ENCODE assay signal across 32 cellular contexts in genomic region chr5:27313549-27313948, GRCh38.
"Had no signal": no experiment of that assay in that cellular context is flagged by ENCODE, and none has a peak within 500 bp of the region (broad histone marks: within the 10 kb centered on the region; RNA-seq: fewer than 3 reads in every experiment).

No MANE protein-coding gene starts in this region.

- ATAC-seq: natural killer cell; psoas muscle; stimulated activated effector memory CD8-positive, alpha-beta T cell treated with anti-CD3 and anti-CD28 coated beads, Interleukin-12 subunit alpha, Interleukin-12 subunit beta, amount 100 ng/mL, for 72 hours; stimulated activated naive CD8-positive, alpha-beta T cell treated with anti-CD3 and anti-CD28 coated beads, Interleukin-15, amount 100 ng/mL, for 72 hours; WTC11 had no signal

- H3K36me3 ChIP-seq: ascending aorta, brain microvascular endothelial cell, left ventricle myocardium inferior, neural progenitor cell, sigmoid colon, thyroid gland, upper lobe of left lung had no signal

- H2AFZ ChIP-seq: neural progenitor cell, parathyroid adenoma had no signal

- H3K27me3 ChIP-seq: ascending aorta, brain microvascular endothelial cell, neural progenitor cell, sigmoid colon, thyroid gland, upper lobe of left lung had no signal

- H3K9ac ChIP-seq: neural progenitor cell, parathyroid adenoma had no signal

- H3K4me2 ChIP-seq: neural progenitor cell had no signal

- H3K27me3 Mint-ChIP-seq: activated CD4-positive, alpha-beta memory T cell treated with anti-CD3 and anti-CD28 coated beads, Interleukin-2, amount 10 ng/mL, durations not matched to agents 7 days and 5 days; activated CD4-positive, alpha-beta T cell treated with anti-CD3 and anti-CD28 coated beads, Interleukin-2, amount 10 ng/mL, durations not matched to agents 7 days and 5 days; activated naive CD4-positive, alpha-beta T cell treated with anti-CD3 and anti-CD28 coated beads, Interleukin-2, amount 10 ng/mL, durations not matched to agents 7 days and 5 days; activated naive CD8-positive, alpha-beta T cell treated with anti-CD3 and anti-CD28 coated beads, Interleukin-2, amount 10 ng/mL, durations not matched to agents 7 days and 5 days; activated T-cell treated with anti-CD3 and anti-CD28 coated beads, Interleukin-2, amount 50 U/mL, for 24 hours; stimulated activated naive CD8-positive, alpha-beta T cell treated with anti-CD3 and anti-CD28 coated beads, Interleukin-15, amount 100 ng/mL, for 72 hours had no signal

- H3K4me1 Mint-ChIP-seq: activated CD4-positive, alpha-beta memory T cell treated with anti-CD3 and anti-CD28 coated beads, Interleukin-2, amount 10 ng/mL, durations not matched to agents 7 days and 5 days; activated CD4-positive, alpha-beta T cell treated with anti-CD3 and anti-CD28 coated beads, Interleukin-2, amount 10 ng/mL, durations not matched to agents 7 days and 5 days; activated naive CD4-positive, alpha-beta T cell treated with anti-CD3 and anti-CD28 coated beads, Interleukin-2, amount 10 ng/mL, durations not matched to agents 7 days and 5 days; activated naive CD8-positive, alpha-beta T cell treated with anti-CD3 and anti-CD28 coated beads, Interleukin-2, amount 10 ng/mL, durations not matched to agents 7 days and 5 days; natural killer cell; stimulated activated effector memory CD8-positive, alpha-beta T cell treated with anti-CD3 and anti-CD28 coated beads, Interleukin-12 subunit alpha, Interleukin-12 subunit beta, amount 100 ng/mL, for 72 hours; stimulated activated naive CD8-positive, alpha-beta T cell treated with anti-CD3 and anti-CD28 coated beads, Interleukin-15, amount 100 ng/mL, for 72 hours had no signal

- H3K4me3 ChIP-seq: ascending aorta, coronary artery, left ventricle myocardium inferior, lung, neural progenitor cell, psoas muscle, sigmoid colon, thyroid gland, upper lobe of left lung had no signal

- FAIRE-seq: endothelial cell of umbilical vein, islet of Langerhans, small intestine had no signal

- H3K4me3 Mint-ChIP-seq: activated CD4-positive, alpha-beta memory T cell treated with anti-CD3 and anti-CD28 coated beads, Interleukin-2, amount 10 ng/mL, durations not matched to agents 7 days and 5 days; activated CD4-positive, alpha-beta T cell treated with anti-CD3 and anti-CD28 coated beads, Interleukin-2, amount 10 ng/mL, durations not matched to agents 7 days and 5 days; activated naive CD4-positive, alpha-beta T cell treated with anti-CD3 and anti-CD28 coated beads, Interleukin-2, amount 10 ng/mL, durations not matched to agents 7 days and 5 days; activated naive CD8-positive, alpha-beta T cell treated with anti-CD3 and anti-CD28 coated beads, Interleukin-2, amount 10 ng/mL, durations not matched to agents 7 days and 5 days; activated T-cell treated with anti-CD3 and anti-CD28 coated beads, Interleukin-2, amount 50 U/mL, for 24 hours; natural killer cell; neural progenitor cell; stimulated activated effector memory CD8-positive, alpha-beta T cell treated with anti-CD3 and anti-CD28 coated beads, Interleukin-12 subunit alpha, Interleukin-12 subunit beta, amount 100 ng/mL, for 72 hours; stimulated activated naive CD8-positive, alpha-beta T cell treated with anti-CD3 and anti-CD28 coated beads, Interleukin-15, amount 100 ng/mL, for 72 hours; WTC11 had no signal

- H3K9me3 Mint-ChIP-seq: neural progenitor cell had no signal

- H3K27ac Mint-ChIP-seq: activated CD4-positive, alpha-beta memory T cell treated with anti-CD3 and anti-CD28 coated beads, Interleukin-2, amount 10 ng/mL, durations not matched to agents 7 days and 5 days; activated CD4-positive, alpha-beta T cell treated with anti-CD3 and anti-CD28 coated beads, Interleukin-2, amount 10 ng/mL, durations not matched to agents 7 days and 5 days; activated naive CD4-positive, alpha-beta T cell treated with anti-CD3 and anti-CD28 coated beads, Interleukin-2, amount 10 ng/mL, durations not matched to agents 7 days and 5 days; activated naive CD8-positive, alpha-beta T cell treated with anti-CD3 and anti-CD28 coated beads, Interleukin-2, amount 10 ng/mL, durations not matched to agents 7 days and 5 days; activated T-cell treated with anti-CD3 and anti-CD28 coated beads, Interleukin-2, amount 50 U/mL, for 24 hours; natural killer cell; neural progenitor cell; stimulated activated effector memory CD8-positive, alpha-beta T cell treated with anti-CD3 and anti-CD28 coated beads, Interleukin-12 subunit alpha, Interleukin-12 subunit beta, amount 100 ng/mL, for 72 hours; stimulated activated naive CD8-positive, alpha-beta T cell treated with anti-CD3 and anti-CD28 coated beads, Interleukin-15, amount 100 ng/mL, for 72 hours; WTC11 had no signal

- H3K9me3 ChIP-seq: ascending aorta, left ventricle myocardium inferior, psoas muscle, sigmoid colon, thyroid gland, upper lobe of left lung had no signal

- DNase-seq: activated CD4-positive, alpha-beta memory T cell treated with anti-CD3 and anti-CD28 coated beads, Interleukin-2, amount 10 ng/mL, durations not matched to agents 7 days and 5 days; activated CD4-positive, alpha-beta T cell treated with anti-CD3 and anti-CD28 coated beads for 1 hour; activated CD4-positive, alpha-beta T cell treated with anti-CD3 and anti-CD28 coated beads, Interleukin-2, amount 10 ng/mL, durations not matched to agents 7 days and 5 days; activated CD8-positive, alpha-beta memory T cell treated with anti-CD3 and anti-CD28 coated beads, Interleukin-2, amount 50 U/mL, for 48 hours; activated gamma-delta T cell; activated naive CD4-positive, alpha-beta T cell treated with anti-CD3 and anti-CD28 coated beads, Interleukin-2, amount 10 ng/mL, durations not matched to agents 7 days and 5 days; activated naive CD8-positive, alpha-beta T cell treated with anti-CD3 and anti-CD28 coated beads, Interleukin-2, amount 10 ng/mL, durations not matched to agents 7 days and 5 days; activated T-cell treated with anti-CD3 and anti-CD28 coated beads, Interleukin-2, amount 50 U/mL, for 24 hours; brain microvascular endothelial cell; foreskin fibroblast; left ventricle myocardium inferior; mesendoderm; natural killer cell; occipital lobe; psoas muscle; sigmoid colon; small intestine; stimulated activated CD4-positive, alpha-beta T cell treated with anti-CD3 and anti-CD28 coated beads, Interleukin-4, amount 100 ng/mL, for 24 hours; stimulated activated naive CD8-positive, alpha-beta T cell treated with anti-CD3 and anti-CD28 coated beads, Interleukin-15, amount 100 ng/mL, for 72 hours; substantia nigra; T1000; thyroid gland; upper lobe of left lung had no signal

- H3K4me1 ChIP-seq: ascending aorta, left ventricle myocardium inferior, parathyroid adenoma, psoas muscle, sigmoid colon, thyroid gland, upper lobe of left lung had no signal

- H3K36me3 Mint-ChIP-seq: activated naive CD4-positive, alpha-beta T cell treated with anti-CD3 and anti-CD28 coated beads, Interleukin-2, amount 10 ng/mL, durations not matched to agents 7 days and 5 days; activated naive CD8-positive, alpha-beta T cell treated with anti-CD3 and anti-CD28 coated beads, Interleukin-2, amount 10 ng/mL, durations not matched to agents 7 days and 5 days; natural killer cell; neural progenitor cell; stimulated activated effector memory CD8-positive, alpha-beta T cell treated with anti-CD3 and anti-CD28 coated beads, Interleukin-12 subunit alpha, Interleukin-12 subunit beta, amount 100 ng/mL, for 72 hours; WTC11 had no signal

- H3K27ac ChIP-seq: ascending aorta, brain microvascular endothelial cell, coronary artery, left ventricle myocardium inferior, neural progenitor cell, parathyroid adenoma, psoas muscle, sigmoid colon, thyroid gland, upper lobe of left lung had no signal

- H3K79me2 ChIP-seq: parathyroid adenoma had no signal
